ENCODE assay signal across 1 cellular context in the genomic region with DNA sequence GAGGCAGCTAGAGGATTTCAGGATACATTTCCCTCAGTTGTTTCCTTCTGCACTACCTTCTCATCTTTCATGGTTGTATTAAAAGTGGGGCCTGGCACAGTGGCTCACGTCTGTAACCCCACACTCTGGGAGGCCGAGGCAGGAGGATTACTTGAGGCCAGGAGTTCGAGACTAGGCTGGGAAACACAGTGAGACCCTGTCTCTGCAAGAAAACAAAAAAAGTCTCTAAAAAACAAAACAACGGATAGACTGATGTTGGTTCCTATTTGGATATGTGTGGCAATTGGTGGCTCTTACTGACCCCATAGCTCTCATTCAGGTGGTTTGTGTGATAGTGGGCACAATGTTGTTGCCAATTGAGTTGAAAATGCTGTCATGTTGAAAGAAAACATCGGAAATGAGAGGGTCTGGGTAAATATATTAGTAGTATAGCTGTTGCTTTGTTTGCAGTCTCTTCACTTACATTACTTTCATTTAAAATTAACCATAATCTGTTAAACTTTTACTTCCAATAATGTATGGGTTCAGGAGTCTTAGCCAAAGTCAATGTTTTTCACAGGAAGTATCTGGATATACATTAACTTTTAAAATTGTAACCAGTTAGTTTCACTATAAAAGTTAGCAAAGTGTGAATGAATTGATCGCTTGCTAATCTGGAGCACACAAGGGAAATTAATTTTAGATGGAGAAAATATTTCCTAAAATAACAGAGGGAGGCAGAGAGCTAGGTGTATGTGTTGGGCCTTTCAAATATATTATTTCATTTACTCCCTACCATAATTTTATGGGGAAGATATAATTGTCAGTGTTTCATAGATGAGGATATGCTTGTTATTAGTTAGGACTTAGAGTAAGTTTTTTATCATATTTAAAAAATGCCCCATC.
TF ChIP-seq lines count a peak whose summit lies in the region.

No MANE protein-coding gene starts in this region.

TF ChIP-seq in HepG2, 621 proteins besides CTCF, POLR2A, EP300 and RAD21 (continued from another document and continues in another):
- TF ChIP-seq, protein P1, sequence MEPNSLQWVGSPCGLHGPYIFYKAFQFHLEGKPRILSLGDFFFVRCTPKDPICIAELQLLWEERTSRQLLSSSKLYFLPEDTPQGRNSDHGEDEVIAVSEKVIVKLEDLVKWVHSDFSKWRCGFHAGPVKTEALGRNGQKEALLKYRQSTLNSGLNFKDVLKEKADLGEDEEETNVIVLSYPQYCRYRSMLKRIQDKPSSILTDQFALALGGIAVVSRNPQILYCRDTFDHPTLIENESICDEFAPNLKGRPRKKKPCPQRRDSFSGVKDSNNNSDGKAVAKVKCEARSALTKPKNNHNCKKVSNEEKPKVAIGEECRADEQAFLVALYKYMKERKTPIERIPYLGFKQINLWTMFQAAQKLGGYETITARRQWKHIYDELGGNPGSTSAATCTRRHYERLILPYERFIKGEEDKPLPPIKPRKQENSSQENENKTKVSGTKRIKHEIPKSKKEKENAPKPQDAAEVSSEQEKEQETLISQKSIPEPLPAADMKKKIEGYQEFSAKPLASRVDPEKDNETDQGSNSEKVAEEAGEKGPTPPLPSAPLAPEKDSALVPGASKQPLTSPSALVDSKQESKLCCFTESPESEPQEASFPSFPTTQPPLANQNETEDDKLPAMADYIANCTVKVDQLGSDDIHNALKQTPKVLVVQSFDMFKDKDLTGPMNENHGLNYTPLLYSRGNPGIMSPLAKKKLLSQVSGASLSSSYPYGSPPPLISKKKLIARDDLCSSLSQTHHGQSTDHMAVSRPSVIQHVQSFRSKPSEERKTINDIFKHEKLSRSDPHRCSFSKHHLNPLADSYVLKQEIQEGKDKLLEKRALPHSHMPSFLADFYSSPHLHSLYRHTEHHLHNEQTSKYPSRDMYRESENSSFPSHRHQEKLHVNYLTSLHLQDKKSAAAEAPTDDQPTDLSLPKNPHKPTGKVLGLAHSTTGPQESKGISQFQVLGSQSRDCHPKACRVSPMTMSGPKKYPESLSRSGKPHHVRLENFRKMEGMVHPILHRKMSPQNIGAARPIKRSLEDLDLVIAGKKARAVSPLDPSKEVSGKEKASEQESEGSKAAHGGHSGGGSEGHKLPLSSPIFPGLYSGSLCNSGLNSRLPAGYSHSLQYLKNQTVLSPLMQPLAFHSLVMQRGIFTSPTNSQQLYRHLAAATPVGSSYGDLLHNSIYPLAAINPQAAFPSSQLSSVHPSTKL (CRISPR knock-in tag; IDR thresholded peaks at IDR 0.05) = peak; percentile 94
- TF ChIP-seq, protein P2, sequence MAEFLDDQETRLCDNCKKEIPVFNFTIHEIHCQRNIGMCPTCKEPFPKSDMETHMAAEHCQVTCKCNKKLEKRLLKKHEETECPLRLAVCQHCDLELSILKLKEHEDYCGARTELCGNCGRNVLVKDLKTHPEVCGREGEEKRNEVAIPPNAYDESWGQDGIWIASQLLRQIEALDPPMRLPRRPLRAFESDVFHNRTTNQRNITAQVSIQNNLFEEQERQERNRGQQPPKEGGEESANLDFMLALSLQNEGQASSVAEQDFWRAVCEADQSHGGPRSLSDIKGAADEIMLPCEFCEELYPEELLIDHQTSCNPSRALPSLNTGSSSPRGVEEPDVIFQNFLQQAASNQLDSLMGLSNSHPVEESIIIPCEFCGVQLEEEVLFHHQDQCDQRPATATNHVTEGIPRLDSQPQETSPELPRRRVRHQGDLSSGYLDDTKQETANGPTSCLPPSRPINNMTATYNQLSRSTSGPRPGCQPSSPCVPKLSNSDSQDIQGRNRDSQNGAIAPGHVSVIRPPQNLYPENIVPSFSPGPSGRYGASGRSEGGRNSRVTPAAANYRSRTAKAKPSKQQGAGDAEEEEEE (CRISPR knock-in tag; IDR thresholded peaks at IDR 0.05; ENCODE audit: borderline replicate concordance) = no peak
- TF ChIP-seq MEIS1 (CRISPR knock-in tag; IDR thresholded peaks at IDR 0.05; ENCODE audit: borderline replicate concordance) (peak; percentile 36; the same call in 1 of the 2 replicates), PITX1 (CRISPR knock-in tag; IDR thresholded peaks at IDR 0.05) (peak; percentile 65), NFIC (IDR thresholded peaks at IDR 0.05; ENCODE audit: low read length) (peak; percentile 97), ZNF251 (CRISPR knock-in tag; IDR thresholded peaks at IDR 0.05) (no peak), ZFP37 (CRISPR knock-in tag; IDR thresholded peaks at IDR 0.05; ENCODE audit: borderline replicate concordance) (peak; percentile 67), ZNF792 (CRISPR knock-in tag; IDR thresholded peaks at IDR 0.05) (peak; percentile 55), ZNF83 (CRISPR knock-in tag; IDR thresholded peaks at IDR 0.05; ENCODE audit: borderline replicate concordance) (no peak), ZMAT3 (CRISPR knock-in tag; conservative IDR thresholded peaks at IDR 0.05) (peak; percentile 72; the same call in 1 of the 2 replicates), ZNF567 (CRISPR knock-in tag; IDR thresholded peaks at IDR 0.05; ENCODE audit: borderline replicate concordance) (no peak), HDAC1 (CRISPR knock-in tag; IDR thresholded peaks at IDR 0.05) (peak; percentile 77), ZSCAN20 (CRISPR knock-in tag; IDR thresholded peaks at IDR 0.05; ENCODE audit: borderline replicate concordance) (no peak), IRF2 (CRISPR knock-in tag; IDR thresholded peaks at IDR 0.05) (peak; percentile 75; the same call in 1 of the 2 replicates), BHLHE40 (IDR thresholded peaks at IDR 0.05; ENCODE audit: low read length) (no peak), RCOR2 (CRISPR knock-in tag; IDR thresholded peaks at IDR 0.05) (peak; percentile 93), SALL2 (CRISPR knock-in tag; IDR thresholded peaks at IDR 0.05) (0 out of 2 replicates have a peak, but pooled peaks have one; percentile 17), ISL2 (CRISPR knock-in tag; IDR thresholded peaks at IDR 0.05) (peak; percentile 94), ZNF879 (CRISPR knock-in tag; IDR thresholded peaks at IDR 0.05) (0 out of 2 replicates have a peak, but pooled peaks have one; percentile 49), ZHX2 (IDR thresholded peaks at IDR 0.05; ENCODE audit: low read depth) (no peak), ZHX2 (CRISPR knock-in tag; IDR thresholded peaks at IDR 0.05; ENCODE audit: borderline replicate concordance) (no peak), TARDBP (CRISPR knock-in tag; IDR thresholded peaks at IDR 0.05) (peak; percentile 87; the same call in 1 of the 2 replicates), ISX (CRISPR knock-in tag; conservative IDR thresholded peaks at IDR 0.05) (no peak), PAX8 (CRISPR knock-in tag; IDR thresholded peaks at IDR 0.05; ENCODE audit: borderline replicate concordance) (no peak), ZNF432 (CRISPR knock-in tag; IDR thresholded peaks at IDR 0.05; ENCODE audit: borderline replicate concordance) (no peak), DPF2 (CRISPR knock-in tag; IDR thresholded peaks at IDR 0.05; ENCODE audit: borderline replicate concordance, low read depth) (peak; percentile 50; the same call in 1 of the 2 replicates), SAP130 (CRISPR knock-in tag; IDR thresholded peaks at IDR 0.05; ENCODE audit: low read depth) (peak; percentile 85), KDM5A (IDR thresholded peaks at IDR 0.05; ENCODE audit: borderline replicate concordance, low read length) (no peak), YEATS4 (CRISPR knock-in tag; IDR thresholded peaks at IDR 0.05; ENCODE audit: borderline replicate concordance) (peak; percentile 42; the same call in 1 of the 2 replicates), THAP11 (CRISPR knock-in tag; IDR thresholded peaks at IDR 0.05) (peak; percentile 42), SRSF9 (IDR thresholded peaks at IDR 0.05; ENCODE audit: borderline replicate concordance, insufficient read depth, low read depth, low read length, poor library complexity, severe bottlenecking) (no peak), ZKSCAN5 (CRISPR knock-in tag; IDR thresholded peaks at IDR 0.05) (peak; percentile 48; the same call in 1 of the 2 replicates), SPEN (CRISPR knock-in tag; IDR thresholded peaks at IDR 0.05; ENCODE audit: low read depth) (no peak), KDM2A (CRISPR knock-in tag; IDR thresholded peaks at IDR 0.05; ENCODE audit: borderline replicate concordance, low read depth) (0 out of 2 replicates have a peak, but pooled peaks have one; percentile 25), KDM4B (CRISPR knock-in tag; IDR thresholded peaks at IDR 0.05) (no peak), ZMYM3 (CRISPR knock-in tag; IDR thresholded peaks at IDR 0.05) (peak; percentile 98), SMARCC2 (IDR thresholded peaks at IDR 0.05) (no peak), ZMYM4 (CRISPR knock-in tag; IDR thresholded peaks at IDR 0.05) (peak; percentile 19; the same call in 1 of the 2 replicates)
- TF ChIP-seq, protein P3, sequence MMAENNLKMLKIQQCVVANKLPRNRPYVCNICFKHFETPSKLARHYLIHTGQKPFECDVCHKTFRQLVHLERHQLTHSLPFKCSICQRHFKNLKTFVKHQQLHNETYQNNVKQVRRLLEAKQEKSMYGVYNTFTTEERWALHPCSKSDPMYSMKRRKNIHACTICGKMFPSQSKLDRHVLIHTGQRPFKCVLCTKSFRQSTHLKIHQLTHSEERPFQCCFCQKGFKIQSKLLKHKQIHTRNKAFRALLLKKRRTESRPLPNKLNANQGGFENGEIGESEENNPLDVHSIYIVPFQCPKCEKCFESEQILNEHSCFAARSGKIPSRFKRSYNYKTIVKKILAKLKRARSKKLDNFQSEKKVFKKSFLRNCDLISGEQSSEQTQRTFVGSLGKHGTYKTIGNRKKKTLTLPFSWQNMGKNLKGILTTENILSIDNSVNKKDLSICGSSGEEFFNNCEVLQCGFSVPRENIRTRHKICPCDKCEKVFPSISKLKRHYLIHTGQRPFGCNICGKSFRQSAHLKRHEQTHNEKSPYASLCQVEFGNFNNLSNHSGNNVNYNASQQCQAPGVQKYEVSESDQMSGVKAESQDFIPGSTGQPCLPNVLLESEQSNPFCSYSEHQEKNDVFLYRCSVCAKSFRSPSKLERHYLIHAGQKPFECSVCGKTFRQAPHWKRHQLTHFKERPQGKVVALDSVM (CRISPR knock-in tag; IDR thresholded peaks at IDR 0.05) = peak; percentile 98
- TF ChIP-seq, protein P4, sequence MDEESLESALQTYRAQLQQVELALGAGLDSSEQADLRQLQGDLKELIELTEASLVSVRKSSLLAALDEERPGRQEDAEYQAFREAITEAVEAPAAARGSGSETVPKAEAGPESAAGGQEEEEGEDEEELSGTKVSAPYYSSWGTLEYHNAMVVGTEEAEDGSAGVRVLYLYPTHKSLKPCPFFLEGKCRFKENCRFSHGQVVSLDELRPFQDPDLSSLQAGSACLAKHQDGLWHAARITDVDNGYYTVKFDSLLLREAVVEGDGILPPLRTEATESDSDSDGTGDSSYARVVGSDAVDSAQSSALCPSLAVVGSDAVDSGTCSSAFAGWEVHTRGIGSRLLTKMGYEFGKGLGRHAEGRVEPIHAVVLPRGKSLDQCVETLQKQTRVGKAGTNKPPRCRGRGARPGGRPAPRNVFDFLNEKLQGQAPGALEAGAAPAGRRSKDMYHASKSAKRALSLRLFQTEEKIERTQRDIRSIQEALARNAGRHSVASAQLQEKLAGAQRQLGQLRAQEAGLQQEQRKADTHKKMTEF (CRISPR knock-in tag; IDR thresholded peaks at IDR 0.05) = peak; percentile 72
- TF ChIP-seq, protein P5, sequence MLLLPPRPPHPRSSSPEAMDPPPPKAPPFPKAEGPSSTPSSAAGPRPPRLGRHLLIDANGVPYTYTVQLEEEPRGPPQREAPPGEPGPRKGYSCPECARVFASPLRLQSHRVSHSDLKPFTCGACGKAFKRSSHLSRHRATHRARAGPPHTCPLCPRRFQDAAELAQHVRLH (CRISPR knock-in tag; IDR thresholded peaks at IDR 0.05; ENCODE audit: borderline replicate concordance, low read depth) = peak; percentile 76; the same call in 1 of the 2 replicates
- TF ChIP-seq, protein P6, sequence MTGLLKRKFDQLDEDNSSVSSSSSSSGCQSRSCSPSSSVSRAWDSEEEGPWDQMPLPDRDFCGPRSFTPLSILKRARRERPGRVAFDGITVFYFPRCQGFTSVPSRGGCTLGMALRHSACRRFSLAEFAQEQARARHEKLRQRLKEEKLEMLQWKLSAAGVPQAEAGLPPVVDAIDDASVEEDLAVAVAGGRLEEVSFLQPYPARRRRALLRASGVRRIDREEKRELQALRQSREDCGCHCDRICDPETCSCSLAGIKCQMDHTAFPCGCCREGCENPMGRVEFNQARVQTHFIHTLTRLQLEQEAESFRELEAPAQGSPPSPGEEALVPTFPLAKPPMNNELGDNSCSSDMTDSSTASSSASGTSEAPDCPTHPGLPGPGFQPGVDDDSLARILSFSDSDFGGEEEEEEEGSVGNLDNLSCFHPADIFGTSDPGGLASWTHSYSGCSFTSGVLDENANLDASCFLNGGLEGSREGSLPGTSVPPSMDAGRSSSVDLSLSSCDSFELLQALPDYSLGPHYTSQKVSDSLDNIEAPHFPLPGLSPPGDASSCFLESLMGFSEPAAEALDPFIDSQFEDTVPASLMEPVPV (CRISPR knock-in tag; IDR thresholded peaks at IDR 0.05) = peak; percentile 49; the same call in 1 of the 2 replicates
